Comparison of ENCODE assay signal across 8 cellular contexts in the genomic region with DNA sequence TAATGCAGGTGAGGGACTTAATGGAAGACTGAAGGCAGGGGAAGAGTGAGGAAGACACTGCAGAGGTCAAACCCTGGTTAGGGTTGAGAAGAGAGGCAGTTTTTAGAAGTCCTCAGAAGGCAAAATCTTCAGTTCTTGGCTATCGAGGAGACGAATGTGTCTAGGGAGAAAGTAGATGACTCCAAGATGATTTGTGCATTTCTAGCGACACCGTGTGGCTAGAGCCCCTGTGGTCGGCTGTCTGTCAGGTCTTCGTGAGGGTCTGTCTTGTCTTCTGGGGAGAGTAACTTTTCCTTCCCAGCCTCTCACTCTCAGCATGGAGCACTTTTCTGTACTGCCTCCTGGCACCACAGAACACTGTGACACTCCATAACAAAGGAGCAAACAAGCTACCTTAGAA.
DNase-seq lines count a peak whose midpoint lies in the region; ATAC-seq, FAIRE-seq and TF ChIP-seq lines count a peak whose summit lies in the region.

No MANE protein-coding gene starts in this region.

- DNase-seq in AML-193 (lab: John Stamatoyannopoulos, UW) (peak; percentile 32 to 46), NCI-H82 treated with DMSO at 0.1 percent for 48 hours (lab: John Stamatoyannopoulos, UW; ENCODE audit: unreplicated experiment) (peak; percentile 2), dorsolateral prefrontal cortex (peak in 3 of 10 donors; percentile 22 to 41 (median 41)), pancreas (peak in 4 of 6 donors; percentile 3 to 16 (median 15)), dedifferentiated amniotic fluid mesenchymal stem cell (ENCODE audit: extremely low spot score) (no peak), NCI-H2029 treated with DMSO at 0.1 percent for 48 hours (lab: John Stamatoyannopoulos, UW) (no peak)
- DNase-seq in activated effector memory CD4-positive, alpha-beta T cell treated with Interleukin-2 at 50 U/mL for 16 hours = no peak

- H3K27me3 ChIP-seq in dorsolateral prefrontal cortex (peaks cover 0 to 13% (median 0%) of the 10 kb centered on the region in 45 donors), pancreas (no peaks in the 10 kb centered on the region)

- no peaks in the 10 kb centered on the region for H3K9me3 ChIP-seq in pancreas

- H3K4me3 ChIP-seq in dorsolateral prefrontal cortex = no peak overlapping the region
- no peak overlapping the region for H3K4me3 ChIP-seq in pancreas

- H3K36me3 ChIP-seq in pancreas = no peaks in the 10 kb centered on the region

- H3K27ac ChIP-seq in dorsolateral prefrontal cortex = no peak overlapping the region
- H3K27ac ChIP-seq in pancreas = no peak overlapping the region

- 13 to 17% methylated on average over 6 of the region's 6 CpGs for WGBS in pancreas, 2 donors

- peak in 44 of 56 donors; percentile 22 to 65 (median 38) for TF ChIP-seq CTCF in dorsolateral prefrontal cortex (IDR thresholded peaks at IDR 0.05 in 54 of 56, conservative IDR thresholded peaks at IDR 0.05 in 2 of 56; ENCODE audit: low read depth in 1 of 56, partially characterized antibody in 56 of 56)
- TF ChIP-seq CTCF in pancreas (IDR thresholded peaks at IDR 0.05) = peak in 3 of 4 donors; percentile 6 to 16 (median 11)

- intact Hi-C loops in dorsolateral prefrontal cortex (cut with DNase I) (loop anchor here (2.0 to 10.0 kb wide), 2 partner anchors 272 to 274 kb away; no protein-coding TSS in a partner anchor), pancreas (cut with DNase I) (no loop called here)

- no peaks in the 10 kb centered on the region for H3K4me1 ChIP-seq in pancreas

- peak; percentile 50 for ATAC-seq in GM18498 (IDR thresholded peaks at IDR 0.05; ENCODE audit: unreplicated experiment)
- ATAC-seq in pancreas = peak in 3 of 4 donors; percentile 51 to 76 (median 60)

- FAIRE-seq in pancreas (lab: Jason Lieb, UNC) = no peak

Comparison
In these comparisons a context has a peak if more than half of its experiments do, and no peak if none do; other contexts are left out.
1. DNase-seq: peak in AML-193 (2 of 2), NCI-H82 treated with DMSO at 0.1 percent for 48 hours (single experiment) and pancreas (4 of 6); none in dedifferentiated amniotic fluid mesenchymal stem cell (single experiment), NCI-H2029 treated with DMSO at 0.1 percent for 48 hours (single experiment) and activated effector memory CD4-positive, alpha-beta T cell treated with Interleukin-2 at 50 U/mL for 16 hours (single experiment).
2. intact Hi-C loops: an anchor here in dorsolateral prefrontal cortex (2.0 to 10.0 kb wide); none called in pancreas.